Comparison of ENCODE assay signal across 33 cellular contexts in the genomic region with DNA sequence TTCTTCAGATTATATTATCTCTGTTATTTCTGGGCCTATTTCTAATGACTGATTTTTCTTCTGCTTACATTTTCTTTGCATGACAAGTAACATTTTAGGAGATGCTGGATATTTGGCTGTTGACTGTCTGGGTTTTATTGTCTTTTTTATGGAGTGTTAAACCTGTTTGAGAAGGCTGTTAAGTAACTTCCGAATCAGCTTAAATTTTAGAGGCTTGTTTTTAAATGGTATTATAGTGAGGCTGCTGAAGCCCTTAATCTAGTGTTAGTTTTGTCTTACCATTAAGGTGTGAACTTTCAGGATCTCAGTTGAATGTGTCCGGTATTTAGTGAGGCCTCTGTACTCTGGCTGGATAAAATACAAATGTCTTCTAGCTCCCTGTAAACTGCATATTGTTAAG.
"Had no signal": no experiment of that assay in that cellular context is flagged by ENCODE, and none has a peak within 500 bp of the region (broad histone marks: within the 10 kb centered on the region; RNA-seq: fewer than 3 reads in every experiment).

No MANE protein-coding gene starts in this region.

- H3K4me1 Mint-ChIP-seq: naive thymus-derived CD8-positive, alpha-beta T cell; neural crest cell; stimulated activated memory B cell treated with anti-CD40 and anti-IgM and Interleukin-4, amounts not matched to agents 10 μg/mL and 1 μg/mL and 100 μg/mL, for 72 hours; stimulated activated naive CD8-positive, alpha-beta T cell treated with anti-CD3 and anti-CD28 coated beads, Interleukin-15, amount 100 ng/mL, for 72 hours had no signal

- H3K4me2 ChIP-seq: smooth muscle cell had no signal

- H3K9me3 ChIP-seq: neutrophil, psoas muscle, right lobe of liver, sigmoid colon, spleen, suprapubic skin, testis, tibial artery, transverse colon, upper lobe of right lung, uterus had no signal

- H3K27me3 ChIP-seq: neutrophil, right lobe of liver, sigmoid colon, spleen, suprapubic skin, testis, tibial artery, transverse colon, upper lobe of right lung, uterus had no signal

- H3K36me3 ChIP-seq: neutrophil, right lobe of liver, sigmoid colon, spleen, suprapubic skin, tibial artery, transverse colon, upper lobe of right lung, uterus had no signal

- DNase-seq: naive thymus-derived CD8-positive, alpha-beta T cell; nephron progenitor cell; nucleus accumbens; posterior cingulate gyrus; psoas muscle; right cardiac atrium; right lobe of liver; sigmoid colon; spleen; stimulated activated CD4-positive, alpha-beta T cell treated with anti-CD3 and anti-CD28 coated beads, Interleukin-12 subunit alpha, Interleukin-12 subunit beta, amount 100 ng/mL, for 4 hours; stimulated activated CD4-positive, alpha-beta T cell treated with anti-CD3 and anti-CD28 coated beads, Interleukin-1b, Interleukin-23, amount 100 ng/mL, for 48 hours; stimulated activated CD4-positive, alpha-beta T cell treated with anti-CD3 and anti-CD28 coated beads, Interleukin-4, amount 100 ng/mL, for 1 hour; stimulated activated CD4-positive, alpha-beta T cell treated with anti-CD3 and anti-CD28 coated beads, Interleukin-4, amount 100 ng/mL, for 4 hours; stimulated activated CD8-positive, alpha-beta memory T cell treated with anti-CD3 and anti-CD28 coated beads, Interleukin-4, amount 100 ng/mL, for 48 hours; stimulated activated naive CD4-positive, alpha-beta T cell; stimulated activated naive CD8-positive, alpha-beta T cell treated with anti-CD3 and anti-CD28 coated beads, Interleukin-15, amount 100 ng/mL, for 72 hours; stimulated activated naive CD8-positive, alpha-beta T cell treated with anti-CD3 and anti-CD28 coated beads, Interleukin-15, Interleukin-2, amounts not matched to agents 100 U/mL and 50 U/mL, for 24 hours; substantia nigra; testis; tibial artery; transverse colon; upper lobe of right lung; uterus had no signal

- H3K27ac ChIP-seq: neutrophil, parathyroid adenoma, right lobe of liver, sigmoid colon, skin epidermis, spleen, suprapubic skin, testis, tibial artery, transverse colon, upper lobe of right lung, uterus had no signal

- H3K4me1 ChIP-seq: parathyroid adenoma, sigmoid colon, spleen, suprapubic skin, testis, tibial artery, transverse colon, upper lobe of right lung, uterus had no signal

- H3K4me3 ChIP-seq: psoas muscle, right lobe of liver, sigmoid colon, skin epidermis, smooth muscle cell, spleen, suprapubic skin, testis, tibial artery, transverse colon, upper lobe of right lung, uterus had no signal

- H3K4me3 Mint-ChIP-seq: naive thymus-derived CD8-positive, alpha-beta T cell; natural killer cell treated with Interleukin-12 subunit alpha and Interleukin-12 subunit beta and Interleukin-15 and Interleukin-18, amount 100 ng/mL, for 72 hours; nephron progenitor cell; neural crest cell; stimulated activated memory B cell treated with anti-CD40 and anti-IgM and Interleukin-4, amounts not matched to agents 10 μg/mL and 1 μg/mL and 100 μg/mL, for 72 hours; stimulated activated naive CD8-positive, alpha-beta T cell treated with anti-CD3 and anti-CD28 coated beads, Interleukin-15, amount 100 ng/mL, for 72 hours; type B pancreatic cell had no signal

- H3K9ac ChIP-seq: parathyroid adenoma had no signal

- H3K9me3 Mint-ChIP-seq: nephron progenitor cell; neural crest cell; stimulated activated memory B cell treated with anti-CD40 and anti-IgM and Interleukin-4, amounts not matched to agents 10 μg/mL and 1 μg/mL and 100 μg/mL, for 72 hours; stimulated activated naive CD8-positive, alpha-beta T cell treated with anti-CD3 and anti-CD28 coated beads, Interleukin-15, amount 100 ng/mL, for 72 hours; type B pancreatic cell had no signal

- ATAC-seq: naive thymus-derived CD8-positive, alpha-beta T cell; natural killer cell treated with Interleukin-12 subunit alpha and Interleukin-12 subunit beta and Interleukin-15 and Interleukin-18, amount 100 ng/mL, for 72 hours; right cardiac atrium; stimulated activated naive CD8-positive, alpha-beta T cell treated with anti-CD3 and anti-CD28 coated beads, Interleukin-15, amount 100 ng/mL, for 72 hours; stimulated activated naive CD8-positive, alpha-beta T cell treated with anti-CD3 and anti-CD28 coated beads, Interleukin-15, Interleukin-2, amounts not matched to agents 100 U/mL and 50 U/mL, for 24 hours; upper lobe of right lung had no signal

- H3K36me3 Mint-ChIP-seq: naive thymus-derived CD8-positive, alpha-beta T cell; natural killer cell treated with Interleukin-12 subunit alpha and Interleukin-12 subunit beta and Interleukin-15 and Interleukin-18, amount 100 ng/mL, for 72 hours; stimulated activated memory B cell treated with anti-CD40 and anti-IgM and Interleukin-4, amounts not matched to agents 10 μg/mL and 1 μg/mL and 100 μg/mL, for 72 hours; type B pancreatic cell had no signal

- H3K79me2 ChIP-seq: parathyroid adenoma had no signal

- H3K27me3 Mint-ChIP-seq: natural killer cell treated with Interleukin-12 subunit alpha and Interleukin-12 subunit beta and Interleukin-15 and Interleukin-18, amount 100 ng/mL, for 72 hours; progenitor cell of endocrine pancreas; stimulated activated memory B cell treated with anti-CD40 and anti-IgM and Interleukin-4, amounts not matched to agents 10 μg/mL and 1 μg/mL and 100 μg/mL, for 72 hours; stimulated activated naive CD8-positive, alpha-beta T cell treated with anti-CD3 and anti-CD28 coated beads, Interleukin-15, amount 100 ng/mL, for 72 hours had no signal

- H2AFZ ChIP-seq: parathyroid adenoma had no signal

- H3K27ac Mint-ChIP-seq: naive thymus-derived CD8-positive, alpha-beta T cell; natural killer cell treated with Interleukin-12 subunit alpha and Interleukin-12 subunit beta and Interleukin-15 and Interleukin-18, amount 100 ng/mL, for 72 hours; nephron progenitor cell; progenitor cell of endocrine pancreas; stimulated activated memory B cell treated with anti-CD40 and anti-IgM and Interleukin-4, amounts not matched to agents 10 μg/mL and 1 μg/mL and 100 μg/mL, for 72 hours; stimulated activated naive CD8-positive, alpha-beta T cell treated with anti-CD3 and anti-CD28 coated beads, Interleukin-15, amount 100 ng/mL, for 72 hours; type B pancreatic cell had no signal
